In genomic region chr2:199718074-199718473, GRCh38 we compare ENCODE assay signal across 1 cellular context.
A peak's percentile ranks its signal among the peaks of the same experiment; 100 is the strongest.
TF ChIP-seq lines count a peak whose summit lies in the region.

No MANE protein-coding gene starts in this region.

TF ChIP-seq in HepG2, 621 proteins besides CTCF, POLR2A, EP300 and RAD21 (continued from another document and continues in another):
- TF ChIP-seq IRF1 (CRISPR knock-in tag; IDR thresholded peaks at IDR 0.05; ENCODE audit: low read depth) (no peak), HNF4A (CRISPR knock-in tag; IDR thresholded peaks at IDR 0.05) (peak; percentile 90), GPBP1L1 (CRISPR knock-in tag; IDR thresholded peaks at IDR 0.05) (no peak), ZBTB3 (CRISPR knock-in tag; IDR thresholded peaks at IDR 0.05; ENCODE audit: borderline replicate concordance, low read depth) (no peak), FLYWCH1 (CRISPR knock-in tag; IDR thresholded peaks at IDR 0.05) (no peak), FOXO1 (CRISPR knock-in tag; IDR thresholded peaks at IDR 0.05) (peak; percentile 29; the same call in 1 of the 2 replicates), NCOA5 (CRISPR knock-in tag; IDR thresholded peaks at IDR 0.05) (no peak), ZNF841 (CRISPR knock-in tag; IDR thresholded peaks at IDR 0.05; ENCODE audit: borderline replicate concordance) (no peak), KLF11 (CRISPR knock-in tag; IDR thresholded peaks at IDR 0.05) (no peak), ELF1 (CRISPR knock-in tag; IDR thresholded peaks at IDR 0.05) (no peak), PRDM10 (CRISPR knock-in tag; IDR thresholded peaks at IDR 0.05; ENCODE audit: low read depth) (no peak), ZFY (CRISPR knock-in tag; IDR thresholded peaks at IDR 0.05) (no peak), ZNF260 (CRISPR knock-in tag; IDR thresholded peaks at IDR 0.05; ENCODE audit: borderline replicate concordance, low read depth) (no peak), HNRNPK (IDR thresholded peaks at IDR 0.05; ENCODE audit: low read depth, low read length, poor library complexity, severe bottlenecking) (no peak), HNRNPL (IDR thresholded peaks at IDR 0.05; ENCODE audit: low read depth, low read length) (no peak), NCOA2 (CRISPR knock-in tag; IDR thresholded peaks at IDR 0.05) (no peak), AGO2 (optimal IDR thresholded peaks at IDR 0.05; ENCODE audit: low read depth, low read length) (no peak), SOX13 (IDR thresholded peaks at IDR 0.05) (no peak), SOX13 (CRISPR knock-in tag; conservative IDR thresholded peaks at IDR 0.05 in 1 of 2, IDR thresholded peaks at IDR 0.05 in 1 of 2) (peak in 1 of 2 experiments; percentile 61; a peak in 1 of 4 replicates), GATAD1 (CRISPR knock-in tag; IDR thresholded peaks at IDR 0.05) (no peak), TRIM24 (CRISPR knock-in tag; IDR thresholded peaks at IDR 0.05) (no peak), TBX2 (CRISPR knock-in tag; IDR thresholded peaks at IDR 0.05; ENCODE audit: borderline replicate concordance) (no peak), SOX5 (CRISPR knock-in tag; IDR thresholded peaks at IDR 0.05; ENCODE audit: borderline replicate concordance) (peak; percentile 53), SIX4 (CRISPR knock-in tag; IDR thresholded peaks at IDR 0.05) (no peak), RFX3 (CRISPR knock-in tag; IDR thresholded peaks at IDR 0.05) (no peak), FOXK1 (CRISPR knock-in tag; IDR thresholded peaks at IDR 0.05; ENCODE audit: borderline replicate concordance, low read depth) (no peak), XBP1 (CRISPR knock-in tag; IDR thresholded peaks at IDR 0.05) (no peak), ZNF512B (CRISPR knock-in tag; IDR thresholded peaks at IDR 0.05; ENCODE audit: borderline replicate concordance) (no peak), SMAD9 (CRISPR knock-in tag; IDR thresholded peaks at IDR 0.05) (no peak), TCF12 (IDR thresholded peaks at IDR 0.05) (no peak), TCF12 (CRISPR knock-in tag; IDR thresholded peaks at IDR 0.05) (no peak), ZSCAN9 (CRISPR knock-in tag; IDR thresholded peaks at IDR 0.05; ENCODE audit: borderline replicate concordance) (no peak), CBX1 (IDR thresholded peaks at IDR 0.05; ENCODE audit: low read depth) (no peak), FOXM1 (CRISPR knock-in tag; IDR thresholded peaks at IDR 0.05) (no peak), ZNF225 (CRISPR knock-in tag; IDR thresholded peaks at IDR 0.05) (no peak), ZNF674 (CRISPR knock-in tag; IDR thresholded peaks at IDR 0.05; ENCODE audit: low read depth) (no peak), ZBTB38 (CRISPR knock-in tag; IDR thresholded peaks at IDR 0.05) (no peak), ZNF317 (CRISPR knock-in tag; IDR thresholded peaks at IDR 0.05) (no peak; the same call in 1 of the 2 replicates), ZNF292 (CRISPR knock-in tag; IDR thresholded peaks at IDR 0.05; ENCODE audit: borderline replicate concordance, low read depth) (peak; percentile 41; the same call in 1 of the 2 replicates), ZEB1 (IDR thresholded peaks at IDR 0.05; ENCODE audit: insufficient replicate concordance, low read depth) (no peak), REL (CRISPR knock-in tag; conservative IDR thresholded peaks at IDR 0.05) (no peak), ZFAT (CRISPR knock-in tag; conservative IDR thresholded peaks at IDR 0.05) (no peak), ZNF644 (CRISPR knock-in tag; IDR thresholded peaks at IDR 0.05; ENCODE audit: low read depth) (peak; percentile 54; the same call in 1 of the 2 replicates), ZNF264 (CRISPR knock-in tag; IDR thresholded peaks at IDR 0.05) (peak; percentile 76; the same call in 1 of the 2 replicates), NCOR1 (IDR thresholded peaks at IDR 0.05; ENCODE audit: borderline replicate concordance, low read length) (peak; percentile 60; the same call in 1 of the 2 replicates), CSRNP2 (CRISPR knock-in tag; conservative IDR thresholded peaks at IDR 0.05; ENCODE audit: low read depth) (no peak), TEAD2 (CRISPR knock-in tag; IDR thresholded peaks at IDR 0.05) (no peak), KLF12 (CRISPR knock-in tag; IDR thresholded peaks at IDR 0.05; ENCODE audit: borderline replicate concordance) (no peak), MXI1 (IDR thresholded peaks at IDR 0.05; ENCODE audit: borderline replicate concordance, low read depth, low read length) (no peak), FOXP1 (IDR thresholded peaks at IDR 0.05) (no peak), FOXP1 (CRISPR knock-in tag; IDR thresholded peaks at IDR 0.05) (peak; percentile 52; the same call in 1 of the 2 replicates), DDIT3 (CRISPR knock-in tag; IDR thresholded peaks at IDR 0.05) (no peak), ZNF629 (CRISPR knock-in tag; conservative IDR thresholded peaks at IDR 0.05) (peak; percentile 94), FOXA1 (IDR thresholded peaks at IDR 0.05) (peak; percentile 53; the same call in 1 of the 2 replicates), FOXA1 (CRISPR knock-in tag; IDR thresholded peaks at IDR 0.05) (peak; percentile 85), NFIC (IDR thresholded peaks at IDR 0.05; ENCODE audit: low read length) (0 out of 2 replicates have a peak, but pooled peaks have one; percentile 25), CEBPZ (IDR thresholded peaks at IDR 0.05; ENCODE audit: low read length) (no peak), CENPT (CRISPR knock-in tag; IDR thresholded peaks at IDR 0.05; ENCODE audit: low read depth) (no peak)
- TF ChIP-seq, protein P1, sequence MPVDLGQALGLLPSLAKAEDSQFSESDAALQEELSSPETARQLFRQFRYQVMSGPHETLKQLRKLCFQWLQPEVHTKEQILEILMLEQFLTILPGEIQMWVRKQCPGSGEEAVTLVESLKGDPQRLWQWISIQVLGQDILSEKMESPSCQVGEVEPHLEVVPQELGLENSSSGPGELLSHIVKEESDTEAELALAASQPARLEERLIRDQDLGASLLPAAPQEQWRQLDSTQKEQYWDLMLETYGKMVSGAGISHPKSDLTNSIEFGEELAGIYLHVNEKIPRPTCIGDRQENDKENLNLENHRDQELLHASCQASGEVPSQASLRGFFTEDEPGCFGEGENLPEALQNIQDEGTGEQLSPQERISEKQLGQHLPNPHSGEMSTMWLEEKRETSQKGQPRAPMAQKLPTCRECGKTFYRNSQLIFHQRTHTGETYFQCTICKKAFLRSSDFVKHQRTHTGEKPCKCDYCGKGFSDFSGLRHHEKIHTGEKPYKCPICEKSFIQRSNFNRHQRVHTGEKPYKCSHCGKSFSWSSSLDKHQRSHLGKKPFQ (CRISPR knock-in tag; IDR thresholded peaks at IDR 0.05; ENCODE audit: insufficient replicate concordance), result no peak
- TF ChIP-seq, protein P2, sequence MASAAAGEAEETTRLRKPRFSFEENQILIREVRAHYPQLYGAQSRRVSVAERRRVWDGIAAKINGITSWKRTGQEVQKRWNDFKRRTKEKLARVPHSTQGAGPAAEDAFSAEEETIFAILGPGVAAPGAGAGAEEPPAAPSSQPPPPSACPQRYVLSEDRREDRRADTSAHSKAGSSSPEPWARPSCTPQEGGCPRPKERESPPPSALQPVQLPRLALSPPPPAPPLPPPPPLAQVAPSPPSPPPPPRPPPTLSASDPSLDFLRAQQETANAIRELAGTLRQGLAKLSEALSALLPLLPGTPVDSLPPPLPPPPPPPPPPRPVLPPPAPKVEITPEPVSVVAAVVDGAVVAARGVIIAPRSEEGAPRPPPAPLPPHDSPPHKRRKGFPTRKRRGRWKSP (CRISPR knock-in tag; IDR thresholded peaks at IDR 0.05), result no peak
